In genomic region chr15:45197512-45197911, GRCh38 we compare ENCODE assay signal across 12 cellular contexts. TPM values are rescaled to one million over a fixed set of nuclear protein-coding genes. Genes with fewer than 3 reads are reported as not detected.
DNase-seq lines count a peak whose midpoint lies in the region; ATAC-seq, FAIRE-seq and TF ChIP-seq lines count a peak whose summit lies in the region.
"Had no signal": no experiment of that assay in that cellular context is flagged by ENCODE, and none has a peak within 500 bp of the region (broad histone marks: within the 10 kb centered on the region; RNA-seq: fewer than 3 reads in every experiment).

No MANE protein-coding gene starts in this region.

- peak overlapping the region; percentile 78 for H2AFZ ChIP-seq in OCI-LY7 (ENCODE audit: low read length)
- H2AFZ ChIP-seq in endothelial cell of umbilical vein (ENCODE audit: low read depth, low read length) = no peak overlapping the region

- H4K20me1 ChIP-seq in OCI-LY7 (ENCODE audit: insufficient read depth, low read length) (no peaks in the 10 kb centered on the region), endothelial cell of umbilical vein (replicated peaks; ENCODE audit: control insufficient read depth, extremely low read depth, insufficient read depth, low read length) (no peaks in the 10 kb centered on the region)

- dilution Hi-C loops in endothelial cell of umbilical vein (cut with MboI; ENCODE audit: extremely low pct_ligation_motif_present, low sequenced_read_pairs) = no loop called here

- H3K27me3 ChIP-seq in endothelial cell of umbilical vein (ENCODE audit: control insufficient read depth in 2 of 2, insufficient read depth in 2 of 2, low read length in 2 of 2) = peaks cover under 1 to 4% of the 10 kb centered on the region in 2 experiments
- H3K27me3 ChIP-seq: ovary had no signal

- intact Hi-C loops in OCI-LY7 (cut with micrococcal nuclease; ENCODE audit: unreplicated experiment) = no loop called here
- intact Hi-C loops in endothelial cell of umbilical vein (cut with micrococcal nuclease) = loop anchor here (10.0 kb wide), 1 partner anchor 483 kb away; the partner anchor contains the start of genes B2M and PATL2

- peak overlapping the region; percentile 85 for H3K4me3 ChIP-seq in OCI-LY7 (ENCODE audit: low read depth, low read length, poor library complexity, severe bottlenecking)
- H3K4me3 ChIP-seq in endothelial cell of umbilical vein (replicated peaks in 1 of 3; ENCODE audit: insufficient read depth in 1 of 3, low read depth in 1 of 3, low read length in 3 of 3) = peak overlapping the region in 1 of 3 experiments; percentile 82

- H3K9me3 ChIP-seq in OCI-LY7 (ENCODE audit: low read length) (no peaks in the 10 kb centered on the region), endothelial cell of umbilical vein (replicated peaks; ENCODE audit: control insufficient read depth, insufficient read depth, low read length) (no peaks in the 10 kb centered on the region)
- H3K9me3 ChIP-seq: ovary had no signal

- no peaks in the 10 kb centered on the region for H3K79me2 ChIP-seq in OCI-LY7 (ENCODE audit: insufficient read depth, low read depth, low read length)
- no peaks in the 10 kb centered on the region for H3K79me2 ChIP-seq in endothelial cell of umbilical vein (ENCODE audit: control insufficient read depth, insufficient read depth, low read length)

- H3K27ac Mint-ChIP-seq in activated naive CD4-positive, alpha-beta T cell treated with anti-CD3 and anti-CD28 coated beads, Interleukin-2, amount 50 U/mL, for 24 hours = peak overlapping the region; percentile 90
- peak overlapping the region; percentile 88 for H3K27ac Mint-ChIP-seq in stimulated activated naive B cell treated with anti-CD40 and anti-IgM and Interleukin-4, amounts not matched to agents 10 μg/mL and 1 μg/mL and 100 μg/mL, for 72 hours

- no peak for ATAC-seq in stimulated activated naive B cell treated with anti-CD40 and anti-IgM and Interleukin-4, amounts not matched to agents 10 μg/mL and 1 μg/mL and 100 μg/mL, for 72 hours (replicated peaks)
- ATAC-seq in HG02981 (IDR thresholded peaks at IDR 0.05; ENCODE audit: unreplicated experiment) (no peak), GM18873 (IDR thresholded peaks at IDR 0.05; ENCODE audit: low FRiP score, unreplicated experiment) (no peak)

- POLR2A ChIA-PET in OCI-LY7 (lab: Charles Lee) = interaction anchor here (0.7 to 1.0 kb wide), 4 partner anchors 8 to 30 kb away, joined by 3 to 8 read pairs (median 5); no protein-coding TSS in a partner anchor
- POLR2A ChIA-PET in endothelial cell of umbilical vein (lab: Charles Lee) = interaction anchor here (1.2 kb wide), 1 partner anchor 34 kb away, joined by 4 read pairs; no protein-coding TSS in a partner anchor

- no peaks in the 10 kb centered on the region for H3K27me3 Mint-ChIP-seq in activated naive CD4-positive, alpha-beta T cell treated with anti-CD3 and anti-CD28 coated beads, Interleukin-2, amount 50 U/mL, for 24 hours
- H3K27me3 Mint-ChIP-seq in stimulated activated naive B cell treated with anti-CD40 and anti-IgM and Interleukin-4, amounts not matched to agents 10 μg/mL and 1 μg/mL and 100 μg/mL, for 72 hours = peaks cover 0 to 5% of the 10 kb centered on the region in 2 donors

- peak overlapping the region; percentile 77 for H3K4me2 ChIP-seq in OCI-LY7 (ENCODE audit: low read length)
- peak overlapping the region; percentile 77 for H3K4me2 ChIP-seq in endothelial cell of umbilical vein (ENCODE audit: insufficient read depth, low read length)

- no peaks in the 10 kb centered on the region for H3K36me3 ChIP-seq in OCI-LY7 (ENCODE audit: insufficient read depth, low read length)
- no peaks in the 10 kb centered on the region for H3K36me3 ChIP-seq in endothelial cell of umbilical vein (ENCODE audit: control insufficient read depth in 2 of 2, extremely low read depth in 1 of 2, insufficient read depth in 2 of 2, low read length in 2 of 2)
- H3K36me3 ChIP-seq: ovary had no signal

- H3K9me3 Mint-ChIP-seq in activated naive CD4-positive, alpha-beta T cell treated with anti-CD3 and anti-CD28 coated beads, Interleukin-2, amount 50 U/mL, for 24 hours = no peaks in the 10 kb centered on the region
- H3K9me3 Mint-ChIP-seq in stimulated activated naive B cell treated with anti-CD40 and anti-IgM and Interleukin-4, amounts not matched to agents 10 μg/mL and 1 μg/mL and 100 μg/mL, for 72 hours = no peaks in the 10 kb centered on the region

- FAIRE-seq in endothelial cell of umbilical vein (lab: Jason Lieb, UNC) = no peak

- peak overlapping the region; percentile 76 for H3K27ac ChIP-seq in OCI-LY7 (ENCODE audit: low read depth, low read length, poor library complexity, severe bottlenecking)
- no peak overlapping the region for H3K27ac ChIP-seq in endothelial cell of umbilical vein (ENCODE audit: insufficient read depth, low read depth, low read length)

- no peak for TF ChIP-seq POLR2A in endothelial cell of umbilical vein (IDR thresholded peaks at IDR 0.05; ENCODE audit: low read depth, low read length)

- BruUV-seq in OCI-LY7 (replicated peaks; lab: Mats Ljungman, UMichigan) (no TSS peak), endothelial cell of umbilical vein (replicated peaks; lab: Mats Ljungman, UMichigan) (no TSS peak)

- DNase-seq in activated naive CD4-positive, alpha-beta T cell (lab: John Stamatoyannopoulos, UW) = no peak
- DNase-seq in OCI-LY7 (ENCODE audit: low spot score) (no peak), endothelial cell of umbilical vein (ENCODE audit: low read depth, low spot score) (no peak), ecto neural progenitor cell (ENCODE audit: low spot score) (no peak)
- DNase-seq in stimulated activated naive B cell treated with anti-CD40 and anti-IgM and Interleukin-4, amounts not matched to agents 10 μg/mL and 1 μg/mL and 100 μg/mL, for 72 hours = no peak
- DNase-seq: GOT3, NCI-H446 treated with DMSO at 0.1 percent for 48 hours had no signal

- H3K4me1 Mint-ChIP-seq in activated naive CD4-positive, alpha-beta T cell treated with anti-CD3 and anti-CD28 coated beads, Interleukin-2, amount 50 U/mL, for 24 hours = peaks cover 18% of the 10 kb centered on the region
- peaks cover 7 to 15% of the 10 kb centered on the region in 2 donors for H3K4me1 Mint-ChIP-seq in stimulated activated naive B cell treated with anti-CD40 and anti-IgM and Interleukin-4, amounts not matched to agents 10 μg/mL and 1 μg/mL and 100 μg/mL, for 72 hours

- no peaks in the 10 kb centered on the region for H3K9me1 ChIP-seq in endothelial cell of umbilical vein (replicated peaks; ENCODE audit: control insufficient read depth, extremely low read depth, insufficient read depth, low read length)

- TF ChIP-seq CTCF in OCI-LY7 (conservative IDR thresholded peaks at IDR 0.05; ENCODE audit: low read length) (no peak), endothelial cell of umbilical vein (IDR thresholded peaks at IDR 0.05; ENCODE audit: extremely low read depth in 1 of 2, insufficient read depth in 1 of 2, low read depth in 1 of 2, low read length in 2 of 2) (no peak)

- no peak overlapping the region for H3K9ac ChIP-seq in endothelial cell of umbilical vein (replicated peaks; ENCODE audit: extremely low read depth, insufficient read depth, low read length)

- H3K4me1 ChIP-seq in OCI-LY7 (ENCODE audit: insufficient read depth, low read length, poor library complexity, severe bottlenecking) (peaks cover 31% of the 10 kb centered on the region), endothelial cell of umbilical vein (ENCODE audit: control insufficient read depth, extremely low read depth, insufficient read depth, low read length) (peaks cover 8% of the 10 kb centered on the region)

- CTCF ChIA-PET in OCI-LY7 (lab: Charles Lee; ENCODE audit: unreplicated experiment) (no interaction called here), endothelial cell of umbilical vein (lab: Charles Lee) (interaction anchor here (1.0 to 2.2 kb wide), 9 partner anchors 9 to 80 kb away, joined by 3 to 16 read pairs (median 6); partner anchors contain the start of gene SHF)

- no peaks in the 10 kb centered on the region for H3K36me3 Mint-ChIP-seq in activated naive CD4-positive, alpha-beta T cell treated with anti-CD3 and anti-CD28 coated beads, Interleukin-2, amount 50 U/mL, for 24 hours
- H3K36me3 Mint-ChIP-seq in stimulated activated naive B cell treated with anti-CD40 and anti-IgM and Interleukin-4, amounts not matched to agents 10 μg/mL and 1 μg/mL and 100 μg/mL, for 72 hours = peaks cover 7 to 10% of the 10 kb centered on the region in 2 donors
- H3K36me3 Mint-ChIP-seq: CD14-positive monocyte had no signal

- no peaks in the 10 kb centered on the region for H3K9me2 ChIP-seq in OCI-LY7 (ENCODE audit: insufficient read depth, low read length)

- no peak overlapping the region for H3K4me3 Mint-ChIP-seq in activated naive CD4-positive, alpha-beta T cell treated with anti-CD3 and anti-CD28 coated beads, Interleukin-2, amount 50 U/mL, for 24 hours
- peak overlapping the region; percentile 57 to 77 for H3K4me3 Mint-ChIP-seq in stimulated activated naive B cell treated with anti-CD40 and anti-IgM and Interleukin-4, amounts not matched to agents 10 μg/mL and 1 μg/mL and 100 μg/mL, for 72 hours

TF ChIP-seq in endothelial cell of umbilical vein, 7 proteins besides CTCF, POLR2A, EP300 and RAD21 (continues in another document):
- TF ChIP-seq FOS (IDR thresholded peaks at IDR 0.05; ENCODE audit: borderline replicate concordance, insufficient read depth, low read length) (no peak), MYC (IDR thresholded peaks at IDR 0.05; ENCODE audit: low read depth, low read length) (no peak)

RNA-seq across cellular contexts. Expression of gene SHF, which starts 9.7 kb away (rescaled TPM):
- total RNA-seq in OCI-LY7 (2014; rRNA removed; shearing (Covaris generic)) = 2.3 and 5.7 TPM in 2 replicates
- 2.5 and 3.2 TPM in 2 replicates for total RNA-seq in OCI-LY7 (2022)
- 5.2 and 5.6 TPM in 2 replicates for total RNA-seq in endothelial cell of umbilical vein
- polyA plus RNA-seq in endothelial cell of umbilical vein = 2.8 and 3.8 TPM in 2 replicates
- polyA plus RNA-seq in endothelial cell of umbilical vein (2011; cell fraction: cytosol; rRNA removed) = 3.3 and 4.7 TPM in 2 replicates
- polyA plus RNA-seq in endothelial cell of umbilical vein (2011; cell fraction: nucleus; rRNA removed) = 3.0 and 3.4 TPM in 2 replicates
- polyA plus RNA-seq in endothelial cell of umbilical vein (2012) = 3.1 TPM in 2 replicates
- 1.9 and 6.6 TPM in 2 replicates for polyA minus RNA-seq in endothelial cell of umbilical vein
- not detected for polyA minus RNA-seq in endothelial cell of umbilical vein (2011; cell fraction: cytosol; rRNA and poly(A)+ RNA removed)
- polyA minus RNA-seq in endothelial cell of umbilical vein (2011; cell fraction: nucleus; rRNA and poly(A)+ RNA removed) = 2.4 and 4.3 TPM in 2 replicates

RNA-seq across cellular contexts. Expression of gene SLC28A2, which starts 54.5 kb away (rescaled TPM):
- not detected in 2 replicates for total RNA-seq in OCI-LY7 (2014; rRNA removed; shearing (Covaris generic))
- total RNA-seq in OCI-LY7 (2022) = not detected in 2 replicates
- total RNA-seq in endothelial cell of umbilical vein = not detected in 2 replicates
- polyA plus RNA-seq in endothelial cell of umbilical vein = not detected in 2 replicates
- polyA plus RNA-seq in endothelial cell of umbilical vein (2011; cell fraction: cytosol; rRNA removed) = not detected in 2 replicates
- not detected in 2 replicates for polyA plus RNA-seq in endothelial cell of umbilical vein (2011; cell fraction: nucleus; rRNA removed)
- polyA plus RNA-seq in endothelial cell of umbilical vein (2012) = not detected in 2 replicates
- polyA minus RNA-seq in endothelial cell of umbilical vein = not detected in 2 replicates
- not detected for polyA minus RNA-seq in endothelial cell of umbilical vein (2011; cell fraction: cytosol; rRNA and poly(A)+ RNA removed)
- not detected in 2 replicates for polyA minus RNA-seq in endothelial cell of umbilical vein (2011; cell fraction: nucleus; rRNA and poly(A)+ RNA removed)
- polyA plus RNA-seq: CD14-positive monocyte had no signal
